Comparison of ENCODE assay signal across 28 cellular contexts in genomic region chr9:87783180-87783579, GRCh38. TPM values are rescaled to one million over a fixed set of nuclear protein-coding genes. Genes with fewer than 3 reads are reported as not detected.
"Had no signal": no experiment of that assay in that cellular context is flagged by ENCODE, and none has a peak within 500 bp of the region (broad histone marks: within the 10 kb centered on the region; RNA-seq: fewer than 3 reads in every experiment).

No MANE protein-coding gene starts in this region.

- H3K27me3 ChIP-seq: SJSA1 had no signal

- H3K9me3 ChIP-seq: SJSA1 had no signal

- H3K4me1 ChIP-seq: SJSA1 had no signal

- ATAC-seq: activated CD4-positive, CD25-positive, alpha-beta regulatory T cell treated with anti-CD3 and anti-CD28 coated beads, Interleukin-2, amount 50 U/mL, for 24 hours; activated CD8-positive, alpha-beta T cell treated with anti-CD3 and anti-CD28 coated beads for 36 hours; activated naive CD4-positive, alpha-beta T cell treated with anti-CD3 and anti-CD28 coated beads, Interleukin-2, amount 50 U/mL, for 72 hours; activated naive CD8-positive, alpha-beta T cell treated with anti-CD3 and anti-CD28 coated beads, Interleukin-2, amount 50 U/mL, for 24 hours; activated T-cell treated with anti-CD3 and anti-CD28 coated beads, Interleukin-2, amount 50 U/mL, for 72 hours; Panc1; Right ventricle myocardium inferior; SK-N-SH treated with all-trans-retinoic acid at 6 μM for 48 hours had no signal

- H3K27ac ChIP-seq: SJSA1 had no signal

- H3K36me3 ChIP-seq: SJSA1 had no signal

- DNase-seq: activated CD4-positive, alpha-beta T cell treated with anti-CD3 and anti-CD28 coated beads for 4 hours; activated CD8-positive, alpha-beta memory T cell treated with anti-CD3 and anti-CD28 coated beads, Interleukin-2, amount 50 U/mL, for 4 hours; activated CD8-positive, alpha-beta T cell treated with anti-CD3 and anti-CD28 coated beads for 36 hours; activated naive CD4-positive, alpha-beta T cell; activated naive CD8-positive, alpha-beta T cell treated with anti-CD3 and anti-CD28 coated beads, Interleukin-2, amount 50 U/mL, for 24 hours; activated T-cell treated with anti-CD3 and anti-CD28 coated beads, Interleukin-2, amount 50 U/mL, for 72 hours; amniotic stem cell; cortex of kidney; KG1; NCI-H1092; NCI-H1417; NCI-H1930; NCI-H2171; NCI-H226; NCI-H526; NCI-H774; NK-92 treated with Interleukin-12 subunit alpha and Interleukin-12 subunit beta, amount 100 ng/mL, for 24 hours; RPMI8226; T-helper 2 cell; T1000 had no signal

- H3K4me3 ChIP-seq: SJSA1 had no signal

- FAIRE-seq: astrocyte had no signal

RNA-seq across cellular contexts. Expression of gene CTSL, which starts 57.3 kb away (rescaled TPM):
- total RNA-seq: OCI-LY7 had no signal
